ENCODE assay signal across 20 cellular contexts in genomic region chr10:92305133-92306072, GRCh38. TPM values are rescaled to one million over a fixed set of nuclear protein-coding genes. Genes with fewer than 3 reads are reported as not detected.
DNase-seq lines count a peak whose midpoint lies in the region; ATAC-seq lines count a peak whose summit lies in the region.
"Had no signal": no experiment of that assay in that cellular context is flagged by ENCODE, and none has a peak within 500 bp of the region (broad histone marks: within the 10 kb centered on the region; RNA-seq: fewer than 3 reads in every experiment).

No MANE protein-coding gene starts in this region.

- H3K27ac Mint-ChIP-seq in activated T-helper 1 cell treated with anti-CD3 and anti-CD28 coated beads, Interleukin-12 subunit alpha, Interleukin-12 subunit beta, Interleukin-2, Interleukin-4 antibody, amounts not matched to agents 30 ng/mL and 10 ng/mL and 1 ng/mL, durations not matched to agents 14 hours and 24 hours and 36 hours: no peak overlapping the region
- H3K27ac Mint-ChIP-seq: HFFc6 had no signal

- peak; percentile 8 for DNase-seq in Caki2 (ENCODE audit: low read depth)
- no peak for DNase-seq in iPS DF 6.9 (ENCODE audit: low read depth, low spot score)
- DNase-seq in trophoblast cell: no peak
- no peak for DNase-seq in DMS79 (lab: John Stamatoyannopoulos, UW)
- DNase-seq in activated T-helper 1 cell treated with anti-CD3 and anti-CD28 coated beads, Interleukin-12 subunit alpha, Interleukin-12 subunit beta, Interleukin-2, Interleukin-4 antibody, amounts not matched to agents 30 ng/mL and 10 ng/mL and 1 ng/mL, durations not matched to agents 14 hours and 24 hours and 36 hours (ENCODE audit: low spot score): no peak
- DNase-seq: Calu3, GOT3, HFFc6, IMR-90, Kasumi-1, MM.1S, NCI-H1105 treated with DMSO at 0.1 percent for 48 hours, NCI-H1930, NCI-H2171, NCI-H446, NCI-H69, SHP77 had no signal

- peak overlapping the region; percentile 55 for H3K4ac ChIP-seq in trophoblast cell (ENCODE audit: low read depth, low read length)

- ATAC-seq in HG02870 (IDR thresholded peaks at IDR 0.05; ENCODE audit: unreplicated experiment): no peak
- ATAC-seq: SK-N-SH treated with all-trans-retinoic acid at 6 μM for 48 hours had no signal

- peaks cover 16% of the 10 kb centered on the region for H3K4me1 Mint-ChIP-seq in activated T-helper 1 cell treated with anti-CD3 and anti-CD28 coated beads, Interleukin-12 subunit alpha, Interleukin-12 subunit beta, Interleukin-2, Interleukin-4 antibody, amounts not matched to agents 30 ng/mL and 10 ng/mL and 1 ng/mL, durations not matched to agents 14 hours and 24 hours and 36 hours (ENCODE audit: low read depth)

- H3K4me3 ChIP-seq in HUES6 (ENCODE audit: low read depth, low read length): no peak overlapping the region
- no peak overlapping the region for H3K4me3 ChIP-seq in iPS DF 6.9 (ENCODE audit: low read length)
- H3K4me3 ChIP-seq in trophoblast cell (ENCODE audit: low read depth, low read length): no peak overlapping the region

- H3K18ac ChIP-seq in trophoblast cell (ENCODE audit: low read length): no peak overlapping the region

- H4K12ac ChIP-seq in trophoblast cell (ENCODE audit: low read depth, low read length): no peak overlapping the region

- H3K27ac ChIP-seq in HUES6 (ENCODE audit: low read depth, low read length) (0 out of 2 replicates have a peak overlapping the region, but pooled peaks have one; percentile 19), iPS DF 6.9 (ENCODE audit: low read length) (peak overlapping the region; percentile 95), trophoblast cell (ENCODE audit: low read depth, low read length) (no peak overlapping the region)

- no peaks in the 10 kb centered on the region for H3K79me1 ChIP-seq in trophoblast cell (ENCODE audit: low read length)

- H3K36me3 Mint-ChIP-seq in activated T-helper 1 cell treated with anti-CD3 and anti-CD28 coated beads, Interleukin-12 subunit alpha, Interleukin-12 subunit beta, Interleukin-2, Interleukin-4 antibody, amounts not matched to agents 30 ng/mL and 10 ng/mL and 1 ng/mL, durations not matched to agents 14 hours and 24 hours and 36 hours (ENCODE audit: low read depth): peaks cover 4% of the 10 kb centered on the region

- H3K4me1 ChIP-seq in HUES6 (ENCODE audit: control insufficient read depth, insufficient read depth, low read length) (peaks cover 41% of the 10 kb centered on the region), iPS DF 6.9 (ENCODE audit: control insufficient read depth, insufficient read depth, low read length) (no peaks in the 10 kb centered on the region; the same call in 1 of the 2 replicates), trophoblast cell (ENCODE audit: control insufficient read depth in 1 of 2, insufficient read depth in 2 of 2, low read length in 2 of 2) (peaks cover 0 to 2% of the 10 kb centered on the region in 2 experiments)

- H3K27me3 ChIP-seq in HUES6 (ENCODE audit: control insufficient read depth, insufficient read depth, low read length) (no peaks in the 10 kb centered on the region), iPS DF 6.9 (ENCODE audit: control insufficient read depth, insufficient read depth, low read length) (no peaks in the 10 kb centered on the region), trophoblast cell (ENCODE audit: insufficient read depth, low read length) (no peaks in the 10 kb centered on the region)

- no peak overlapping the region for H3K4me2 ChIP-seq in trophoblast cell (ENCODE audit: low read length)

- no peak overlapping the region for H3K23ac ChIP-seq in trophoblast cell (ENCODE audit: low read length)

- no peak overlapping the region for H2BK5ac ChIP-seq in trophoblast cell (ENCODE audit: low read depth, low read length, poor library complexity)

- no peak overlapping the region for H2AK5ac ChIP-seq in trophoblast cell (ENCODE audit: low read length)

- H4K91ac ChIP-seq in trophoblast cell (ENCODE audit: low read depth, low read length): no peak overlapping the region

- H3K27me3 Mint-ChIP-seq in activated T-helper 1 cell treated with anti-CD3 and anti-CD28 coated beads, Interleukin-12 subunit alpha, Interleukin-12 subunit beta, Interleukin-2, Interleukin-4 antibody, amounts not matched to agents 30 ng/mL and 10 ng/mL and 1 ng/mL, durations not matched to agents 14 hours and 24 hours and 36 hours (ENCODE audit: insufficient read depth): no peaks in the 10 kb centered on the region

- H3K9me3 ChIP-seq in HUES6 (ENCODE audit: control insufficient read depth, insufficient read depth, low read depth, low read length) (no peaks in the 10 kb centered on the region), iPS DF 6.9 (ENCODE audit: control insufficient read depth, insufficient read depth, low read length) (no peaks in the 10 kb centered on the region), trophoblast cell (ENCODE audit: insufficient read depth, low read depth, low read length) (no peaks in the 10 kb centered on the region)

- peaks cover 2% of the 10 kb centered on the region for H3K79me2 ChIP-seq in trophoblast cell (ENCODE audit: control insufficient read depth, insufficient read depth, low read length, poor library complexity)

- H2AFZ ChIP-seq in trophoblast cell (ENCODE audit: insufficient read depth, low read length, poor library complexity): no peak overlapping the region

- H3K4me3 Mint-ChIP-seq in activated T-helper 1 cell treated with anti-CD3 and anti-CD28 coated beads, Interleukin-12 subunit alpha, Interleukin-12 subunit beta, Interleukin-2, Interleukin-4 antibody, amounts not matched to agents 30 ng/mL and 10 ng/mL and 1 ng/mL, durations not matched to agents 14 hours and 24 hours and 36 hours: no peak overlapping the region
- H3K4me3 Mint-ChIP-seq: HFFc6 had no signal

- no peak overlapping the region for H4K8ac ChIP-seq in trophoblast cell (ENCODE audit: low read depth, low read length)

- WGBS in iPS DF 6.9 (ENCODE audit: insufficient coverage, insufficient read length): no CpG with 5 or more reads among the region's 13 CpGs
- WGBS in trophoblast cell (ENCODE audit: extremely low coverage, insufficient coverage, insufficient read length): no CpG with 5 or more reads among the region's 13 CpGs

- H3K36me3 ChIP-seq in HUES6 (ENCODE audit: control insufficient read depth, insufficient read depth, low read length) (peaks cover 5% of the 10 kb centered on the region; the same call in 1 of the 2 replicates), iPS DF 6.9 (ENCODE audit: control insufficient read depth, insufficient read depth, low read length) (no peaks in the 10 kb centered on the region), trophoblast cell (ENCODE audit: control insufficient read depth in 1 of 2, insufficient read depth in 2 of 2, low read length in 2 of 2) (peaks cover 0 to 2% of the 10 kb centered on the region in 2 experiments)

- no peak overlapping the region for H2BK12ac ChIP-seq in trophoblast cell (ENCODE audit: low read length)

- no peak overlapping the region for H3K9ac ChIP-seq in HUES6 (ENCODE audit: low read length)
- no peak overlapping the region for H3K9ac ChIP-seq in trophoblast cell (ENCODE audit: low read length)

- in situ Hi-C loops in Caki2 (cut with HindIII; ENCODE audit: low pct_unique_long_range_greater_than_20kb, low sequenced_read_pairs): no loop called here

- no peaks in the 10 kb centered on the region for H3K9me3 Mint-ChIP-seq in activated T-helper 1 cell treated with anti-CD3 and anti-CD28 coated beads, Interleukin-12 subunit alpha, Interleukin-12 subunit beta, Interleukin-2, Interleukin-4 antibody, amounts not matched to agents 30 ng/mL and 10 ng/mL and 1 ng/mL, durations not matched to agents 14 hours and 24 hours and 36 hours
- H3K9me3 Mint-ChIP-seq: HFFc6 had no signal

- H3K14ac ChIP-seq in trophoblast cell (ENCODE audit: low read length): no peak overlapping the region

- intact Hi-C loops in activated T-helper 1 cell treated with anti-CD3 and anti-CD28 coated beads, Interleukin-12 subunit alpha, Interleukin-12 subunit beta, Interleukin-2, Interleukin-4 antibody, amounts not matched to agents 30 ng/mL and 10 ng/mL and 1 ng/mL, durations not matched to agents 14 hours and 24 hours and 36 hours (cut with micrococcal nuclease): no loop called here

- no peak overlapping the region for H2BK120ac ChIP-seq in trophoblast cell (ENCODE audit: insufficient read depth, low read length, poor library complexity)

RNA-seq across cellular contexts. Expression of gene MARCHF5, which starts 14.4 kb away (rescaled TPM):
- total RNA-seq in Caki2 (2014; rRNA removed; shearing (Covaris generic); ENCODE audit: low replicate concordance): 9.4 and 10.4 TPM in 2 replicates
- 30.8 and 35.0 TPM in 2 replicates for polyA plus RNA-seq in trophoblast cell (2013)
- 22.5 and 23.9 TPM in 2 replicates for total RNA-seq in activated T-helper 1 cell treated with anti-CD3 and anti-CD28 coated beads, Interleukin-12 subunit alpha, Interleukin-12 subunit beta, Interleukin-2, Interleukin-4 antibody, amounts not matched to agents 30 ng/mL and 10 ng/mL and 1 ng/mL, durations not matched to agents 14 hours and 24 hours and 36 hours

RNA-seq across cellular contexts. Expression of gene CPEB3, which starts 14.5 kb away (rescaled TPM):
- total RNA-seq in Caki2 (2014; rRNA removed; shearing (Covaris generic); ENCODE audit: low replicate concordance): 0.09 and 0.20 TPM in 2 replicates
- polyA plus RNA-seq in trophoblast cell (2013): 1.1 and 1.2 TPM in 2 replicates
- 2.5 and 2.7 TPM in 2 replicates for total RNA-seq in activated T-helper 1 cell treated with anti-CD3 and anti-CD28 coated beads, Interleukin-12 subunit alpha, Interleukin-12 subunit beta, Interleukin-2, Interleukin-4 antibody, amounts not matched to agents 30 ng/mL and 10 ng/mL and 1 ng/mL, durations not matched to agents 14 hours and 24 hours and 36 hours
